In genomic region chr17:55690105-55690508, GRCh38 we compare ENCODE assay signal across 16 cellular contexts. TPM values are rescaled to one million over a fixed set of nuclear protein-coding genes. Genes with fewer than 3 reads are reported as not detected.
DNase-seq lines count a peak whose midpoint lies in the region; ATAC-seq and TF ChIP-seq lines count a peak whose summit lies in the region.
"Had no signal": no experiment of that assay in that cellular context is flagged by ENCODE, and none has a peak within 500 bp of the region (broad histone marks: within the 10 kb centered on the region; RNA-seq: fewer than 3 reads in every experiment).

No MANE protein-coding gene starts in this region.

- H3K4me1 Mint-ChIP-seq in brain, result peaks cover 21% of the 10 kb centered on the region
- H3K4me1 Mint-ChIP-seq: activated naive CD4-positive, alpha-beta T cell treated with anti-CD3 and anti-CD28 coated beads, Interleukin-2, amount 50 U/mL, for 24 hours; memory B cell had no signal

- H3K27ac Mint-ChIP-seq in brain, result peak overlapping the region in 4 of 5 experiments; percentile 19 to 90 (median 71)
- H3K27ac Mint-ChIP-seq: activated naive CD4-positive, alpha-beta T cell treated with anti-CD3 and anti-CD28 coated beads, Interleukin-2, amount 50 U/mL, for 24 hours; memory B cell had no signal

- H3K36me3 Mint-ChIP-seq in brain, result no peaks in the 10 kb centered on the region
- H3K36me3 Mint-ChIP-seq: activated naive CD4-positive, alpha-beta T cell treated with anti-CD3 and anti-CD28 coated beads, Interleukin-2, amount 50 U/mL, for 24 hours; memory B cell had no signal

- H3K9me3 ChIP-seq in DOHH2 (ENCODE audit: control insufficient read depth, insufficient read depth, low read length), result peaks cover 17% of the 10 kb centered on the region; the same call in 1 of the 2 replicates
- no peaks in the 10 kb centered on the region for H3K9me3 ChIP-seq in liver (ENCODE audit: control insufficient read depth in 4 of 4, low read length in 3 of 4)

- no peak overlapping the region for H3K9ac ChIP-seq in liver (ENCODE audit: low read depth in 1 of 2, low read length in 2 of 2)

- ATAC-seq in GM21529 (IDR thresholded peaks at IDR 0.05; ENCODE audit: unreplicated experiment), result no peak

- H3K9me3 Mint-ChIP-seq in brain, result peaks cover 5 to 15% (median 12%) of the 10 kb centered on the region in 5 experiments
- H3K9me3 Mint-ChIP-seq: activated naive CD4-positive, alpha-beta T cell treated with anti-CD3 and anti-CD28 coated beads, Interleukin-2, amount 50 U/mL, for 24 hours had no signal

- H3K27me3 Mint-ChIP-seq in brain, result peaks cover 7% of the 10 kb centered on the region

- TF ChIP-seq CTCF in DOHH2 (IDR thresholded peaks at IDR 0.05; ENCODE audit: low read depth, low read length, poor library complexity, severe bottlenecking) (no peak), brain (conservative IDR thresholded peaks at IDR 0.05) (no peak), liver (IDR thresholded peaks at IDR 0.05; ENCODE audit: low read depth, low read length, missing input control) (no peak), GM10266 (IDR thresholded peaks at IDR 0.05; ENCODE audit: control insufficient read depth, insufficient read depth, low read depth, missing control alignments) (no peak)

- H3K79me2 ChIP-seq in DOHH2 (ENCODE audit: control insufficient read depth, low read length), result no peaks in the 10 kb centered on the region

- DNase-seq in NCI-H1694 treated with DMSO at 0.1 percent for 48 hours (lab: John Stamatoyannopoulos, UW) (peak; percentile 85), GM10266 (ENCODE audit: extremely low spot score) (no peak)
- DNase-seq in activated T-cell treated with anti-CD3 and anti-CD28 coated beads, Interleukin-2, amount 50 U/mL, for 1 hour, result no peak
- DNase-seq in activated CD4-positive, CD25-positive, alpha-beta regulatory T cell (lab: John Stamatoyannopoulos, UW), result no peak
- DNase-seq: NCI-H1048, nucleus accumbens had no signal

- no peaks in the 10 kb centered on the region for H3K27me3 ChIP-seq in DOHH2 (ENCODE audit: control insufficient read depth, low read length)
- no peaks in the 10 kb centered on the region for H3K27me3 ChIP-seq in liver (ENCODE audit: control insufficient read depth in 4 of 4, insufficient read depth in 4 of 4, low read length in 3 of 4)

- H3K4me2 ChIP-seq in DOHH2 (ENCODE audit: low read length), result peak overlapping the region; percentile 15
- H3K4me2 ChIP-seq: smooth muscle cell had no signal

- no peaks in the 10 kb centered on the region for H3K9me2 ChIP-seq in DOHH2 (replicated peaks; ENCODE audit: control insufficient read depth, low read length)

- H3F3A ChIP-seq in DOHH2 (ENCODE audit: control insufficient read depth, insufficient read depth), result no peaks in the 10 kb centered on the region

- H3K4me1 ChIP-seq in DOHH2 (ENCODE audit: control insufficient read depth, low read length), result peaks cover 29% of the 10 kb centered on the region
- peaks cover 3 to 19% (median 5%) of the 10 kb centered on the region in 4 donors for H3K4me1 ChIP-seq in liver (ENCODE audit: control insufficient read depth in 4 of 4, insufficient read depth in 4 of 4, low read length in 3 of 4)

- no peaks in the 10 kb centered on the region for H4K20me1 ChIP-seq in DOHH2 (ENCODE audit: control insufficient read depth, insufficient read depth, low read depth, low read length)

- peak overlapping the region in 2 of 5 experiments; percentile 11 to 44 for H3K4me3 Mint-ChIP-seq in brain
- H3K4me3 Mint-ChIP-seq: activated naive CD4-positive, alpha-beta T cell treated with anti-CD3 and anti-CD28 coated beads, Interleukin-2, amount 50 U/mL, for 24 hours; memory B cell had no signal

- no peaks in the 10 kb centered on the region for H3K36me3 ChIP-seq in DOHH2 (ENCODE audit: control insufficient read depth, low read length)
- no peaks in the 10 kb centered on the region for H3K36me3 ChIP-seq in liver (ENCODE audit: control insufficient read depth in 4 of 4, insufficient read depth in 3 of 4, low read depth in 1 of 4, low read length in 3 of 4)

- H3K27ac ChIP-seq in DOHH2 (ENCODE audit: low read depth, low read length) (peak overlapping the region; percentile 9; the same call in 1 of the 2 replicates), liver (ENCODE audit: low read depth in 1 of 2, low read length in 2 of 2) (peak overlapping the region; percentile 62 to 64)
- H3K27ac ChIP-seq: VCaP had no signal

- WGBS in liver, result 29% methylated on average over 2 of the region's 2 CpGs

- H3K4me3 ChIP-seq in DOHH2 (ENCODE audit: low read length), result peak overlapping the region; percentile 10; the same call in 1 of the 2 replicates
- no peak overlapping the region for H3K4me3 ChIP-seq in liver (ENCODE audit: low read depth in 1 of 3, low read length in 3 of 3)
- H3K4me3 ChIP-seq: smooth muscle cell had no signal

- peak; percentile 11 to 25 for TF ChIP-seq RAD21 in liver (IDR thresholded peaks at IDR 0.05)

TF ChIP-seq in liver, 16 proteins besides CTCF, POLR2A, EP300 and RAD21:
- TF ChIP-seq HNF4G (IDR thresholded peaks at IDR 0.05) (no peak), EGR1 (IDR thresholded peaks at IDR 0.05; ENCODE audit: low read depth in 2 of 2) (no peak), RXRA (IDR thresholded peaks at IDR 0.05) (peak in 1 of 2 donors; percentile 43), FOXA2 (IDR thresholded peaks at IDR 0.05) (peak; percentile 47), MAX (IDR thresholded peaks at IDR 0.05) (no peak), YY1 (IDR thresholded peaks at IDR 0.05) (peak; percentile 25), NR2F2 (IDR thresholded peaks at IDR 0.05) (no peak), GABPA (IDR thresholded peaks at IDR 0.05 in 1 of 2, conservative IDR thresholded peaks at IDR 0.05 in 1 of 2) (no peak), SP1 (IDR thresholded peaks at IDR 0.05) (no peak), REST (IDR thresholded peaks at IDR 0.05) (no peak), HNF4A (conservative IDR thresholded peaks at IDR 0.05) (peak; percentile 5 to 20), ZBTB33 (IDR thresholded peaks at IDR 0.05) (peak; percentile 11), JUND (IDR thresholded peaks at IDR 0.05) (peak in 1 of 2 donors; percentile 34), TAF1 (conservative IDR thresholded peaks at IDR 0.05) (no peak), FOXA1 (IDR thresholded peaks at IDR 0.05) (no peak)
- TF ChIP-seq, protein P1, sequence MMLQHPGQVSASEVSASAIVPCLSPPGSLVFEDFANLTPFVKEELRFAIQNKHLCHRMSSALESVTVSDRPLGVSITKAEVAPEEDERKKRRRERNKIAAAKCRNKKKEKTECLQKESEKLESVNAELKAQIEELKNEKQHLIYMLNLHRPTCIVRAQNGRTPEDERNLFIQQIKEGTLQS (IDR thresholded peaks at IDR 0.05), result peak; percentile 65

RNA-seq across cellular contexts. Expression of gene TMEM100, which starts 32.6 kb away (rescaled TPM):
- polyA plus RNA-seq in brain (ENCODE audit: insufficient read depth, low read depth, low replicate concordance) (1.6 TPM), liver (1 to 10 TPM; 2.2 to 2.4 TPM)
- total RNA-seq in liver, result 1 to 10 TPM in 1 of 2 donors, under 1 TPM in 1; 0.09 to 4.8 TPM
- total RNA-seq: activated CD8-positive, alpha-beta memory T cell treated with anti-CD3 and anti-CD28 coated beads for 36 hours; HT-29 had no signal
